Comparison of ENCODE assay signal across 25 cellular contexts in genomic region chr14:75800792-75801191, GRCh38.
DNase-seq lines count a peak whose midpoint lies in the region; ATAC-seq and TF ChIP-seq lines count a peak whose summit lies in the region.
"Had no signal": no experiment of that assay in that cellular context is flagged by ENCODE, and none has a peak within 500 bp of the region (broad histone marks: within the 10 kb centered on the region; RNA-seq: fewer than 3 reads in every experiment).

No MANE protein-coding gene starts in this region.

- H3K4me3 Mint-ChIP-seq in activated CD4-positive, alpha-beta T cell treated with anti-CD3 and anti-CD28 coated beads, Interleukin-2, amount 10 ng/mL, durations not matched to agents 7 days and 5 days = no peak overlapping the region
- H3K4me3 Mint-ChIP-seq: activated naive CD8-positive, alpha-beta T cell; brain; CD8-positive, alpha-beta memory T cell; IgD-negative memory B cell; naive thymus-derived CD8-positive, alpha-beta T cell; stimulated activated naive CD8-positive, alpha-beta T cell treated with anti-CD3 and anti-CD28 coated beads, Interleukin-15, amount 100 ng/mL, for 72 hours had no signal

- ATAC-seq in HG02678 (IDR thresholded peaks at IDR 0.05; ENCODE audit: unreplicated experiment) = no peak
- ATAC-seq: naive thymus-derived CD8-positive, alpha-beta T cell; stimulated activated naive CD8-positive, alpha-beta T cell treated with anti-CD3 and anti-CD28 coated beads, Interleukin-15, amount 100 ng/mL, for 72 hours had no signal

- no peak overlapping the region for H3K4me3 ChIP-seq in astrocyte of the spinal cord (ENCODE audit: low read depth, low read length)
- H3K4me3 ChIP-seq: lung, uterus had no signal

- POLR2A ChIA-PET in activated CD4-positive, alpha-beta T cell treated with anti-CD3 and anti-CD28 coated beads, Interleukin-2, amount 10 ng/mL, durations not matched to agents 7 days and 5 days (lab: Charles Lee) = no interaction called here

- in situ Hi-C loops in astrocyte of the spinal cord (cut with HindIII; ENCODE audit: low sequenced_read_pairs) = no loop called here

- peaks cover 14% of the 10 kb centered on the region for H3K9me3 Mint-ChIP-seq in activated CD4-positive, alpha-beta T cell treated with anti-CD3 and anti-CD28 coated beads, Interleukin-2, amount 10 ng/mL, durations not matched to agents 7 days and 5 days

- no peaks in the 10 kb centered on the region for H3K4me1 Mint-ChIP-seq in activated CD4-positive, alpha-beta T cell treated with anti-CD3 and anti-CD28 coated beads, Interleukin-2, amount 10 ng/mL, durations not matched to agents 7 days and 5 days
- H3K4me1 Mint-ChIP-seq: CD8-positive, alpha-beta memory T cell; IgD-negative memory B cell; naive thymus-derived CD8-positive, alpha-beta T cell; stimulated activated naive CD8-positive, alpha-beta T cell treated with anti-CD3 and anti-CD28 coated beads, Interleukin-15, amount 100 ng/mL, for 72 hours had no signal

- H3K36me3 Mint-ChIP-seq in activated CD4-positive, alpha-beta T cell treated with anti-CD3 and anti-CD28 coated beads, Interleukin-2, amount 10 ng/mL, durations not matched to agents 7 days and 5 days (ENCODE audit: low read depth) = peaks cover 42% of the 10 kb centered on the region

- no peak overlapping the region for H3K27ac Mint-ChIP-seq in activated CD4-positive, alpha-beta T cell treated with anti-CD3 and anti-CD28 coated beads, Interleukin-2, amount 10 ng/mL, durations not matched to agents 7 days and 5 days
- H3K27ac Mint-ChIP-seq: activated naive CD8-positive, alpha-beta T cell; brain; IgD-negative memory B cell; naive thymus-derived CD8-positive, alpha-beta T cell; progenitor cell of endocrine pancreas; stimulated activated naive CD8-positive, alpha-beta T cell treated with anti-CD3 and anti-CD28 coated beads, Interleukin-15, amount 100 ng/mL, for 72 hours had no signal

- no peaks in the 10 kb centered on the region for H3K27me3 Mint-ChIP-seq in activated CD4-positive, alpha-beta T cell treated with anti-CD3 and anti-CD28 coated beads, Interleukin-2, amount 10 ng/mL, durations not matched to agents 7 days and 5 days
- H3K27me3 Mint-ChIP-seq: activated naive CD8-positive, alpha-beta T cell; brain; CD8-positive, alpha-beta memory T cell; IgD-negative memory B cell; naive thymus-derived CD8-positive, alpha-beta T cell; progenitor cell of endocrine pancreas; stimulated activated naive CD8-positive, alpha-beta T cell treated with anti-CD3 and anti-CD28 coated beads, Interleukin-15, amount 100 ng/mL, for 72 hours had no signal

- TF ChIP-seq CTCF in LNCAP (IDR thresholded peaks at IDR 0.05) (peak; percentile 30; the same call in 1 of the 2 replicates), astrocyte of the spinal cord (IDR thresholded peaks at IDR 0.05; ENCODE audit: low read depth, low read length) (peak; percentile 1)

- peak; percentile 22 for DNase-seq in activated CD4-positive, alpha-beta T cell treated with anti-CD3 and anti-CD28 coated beads for 48 hours
- no peak for DNase-seq in activated CD4-positive, alpha-beta T cell treated with anti-CD3 and anti-CD28 coated beads, Interleukin-2, amount 10 ng/mL, durations not matched to agents 7 days and 5 days
- DNase-seq in astrocyte of the spinal cord (ENCODE audit: low read depth, low spot score) = no peak
- peak; percentile 29 for DNase-seq in stimulated activated CD8-positive, alpha-beta memory T cell treated with anti-CD3 and anti-CD28 coated beads, Interleukin-4, amount 100 ng/mL, for 48 hours
- DNase-seq in AG20443 (ENCODE audit: low spot score) = no peak
- DNase-seq in stimulated activated naive CD4-positive, alpha-beta T cell (lab: John Stamatoyannopoulos, UW) = no peak
- DNase-seq: activated CD4-positive, alpha-beta T cell treated with anti-CD3 and anti-CD28 coated beads, Interleukin-2, amount 50 U/mL, for 1 hour; CD8-positive, alpha-beta memory T cell; dermis blood vessel endothelial cell; GDM1; glutamatergic neuron; NCI-H1105; NCI-H2227 treated with DMSO at 0.1 percent for 48 hours; NK-92 treated with Interleukin-12 subunit alpha and Interleukin-12 subunit beta, amount 100 ng/mL, for 24 hours; SHP77 treated with DMSO at 0.1 percent for 48 hours; uterus had no signal

- CTCF ChIA-PET in activated CD4-positive, alpha-beta T cell treated with anti-CD3 and anti-CD28 coated beads, Interleukin-2, amount 10 ng/mL, durations not matched to agents 7 days and 5 days (lab: Charles Lee) = interaction anchor here (0.7 kb wide), 1 partner anchor 156 kb away, joined by 4 read pairs; no protein-coding TSS in a partner anchor

Comparison
In these comparisons a context has a peak if more than half of its experiments do, and no peak if none do; other contexts are left out.
1. DNase-seq: peak in activated CD4-positive, alpha-beta T cell treated with anti-CD3 and anti-CD28 coated beads for 48 hours (single experiment) and stimulated activated CD8-positive, alpha-beta memory T cell treated with anti-CD3 and anti-CD28 coated beads, Interleukin-4, amount 100 ng/mL, for 48 hours (single experiment); none in activated CD4-positive, alpha-beta T cell treated with anti-CD3 and anti-CD28 coated beads, Interleukin-2, amount 10 ng/mL, durations not matched to agents 7 days and 5 days (single experiment), astrocyte of the spinal cord (single experiment), AG20443 (single experiment) and stimulated activated naive CD4-positive, alpha-beta T cell (0 of 6).